Comparison of ENCODE assay signal across 8 cellular contexts in the genomic region with DNA sequence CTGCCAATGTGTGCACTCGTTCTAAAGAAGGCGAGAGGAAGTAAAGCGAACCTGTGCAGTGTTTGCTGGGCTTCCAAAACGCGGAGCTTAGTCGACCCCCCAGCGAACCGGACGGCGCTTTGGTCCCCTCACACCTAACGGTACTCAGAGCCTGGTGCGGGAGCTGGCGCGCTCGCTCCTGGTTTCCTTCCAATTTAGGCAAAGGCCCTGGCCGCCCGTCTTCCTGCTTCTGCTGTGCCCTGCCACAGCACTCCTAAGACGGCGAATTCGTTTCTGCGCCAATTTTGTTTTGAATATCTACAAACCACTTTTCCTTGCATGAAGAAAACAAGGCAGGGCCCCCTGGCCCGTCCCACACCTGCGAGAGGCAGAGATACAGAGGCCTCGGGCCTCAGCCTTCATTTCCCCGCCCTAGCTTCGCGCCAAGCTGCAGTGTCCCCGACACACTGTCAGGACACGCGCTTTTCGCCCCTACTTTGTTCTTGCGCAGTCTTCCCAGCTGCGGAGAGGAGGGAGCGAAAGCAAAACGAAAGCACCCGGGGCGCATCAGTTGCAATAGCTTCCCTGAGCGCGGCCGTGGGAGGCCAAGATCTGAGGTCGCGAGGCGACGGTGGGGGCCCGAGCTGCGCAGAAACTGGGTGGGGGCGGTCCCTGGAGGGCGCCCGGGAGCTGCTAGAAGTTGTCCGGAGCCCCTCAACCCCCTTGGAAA.
A peak's percentile ranks its signal among the peaks of the same experiment; 100 is the strongest.
DNase-seq lines count a peak whose midpoint lies in the region; ATAC-seq and TF ChIP-seq lines count a peak whose summit lies in the region.

No MANE protein-coding gene starts in this region.

- H3K27me3 ChIP-seq in Peyer's patch, result peaks cover 0 to 18% of the 10 kb centered on the region in 2 donors
- peaks cover 49% of the 10 kb centered on the region for H3K27me3 ChIP-seq in kidney epithelial cell (ENCODE audit: control insufficient read depth, insufficient read depth, low read length)

- TF ChIP-seq CTCF in AG10803 (conservative IDR thresholded peaks at IDR 0.05; ENCODE audit: low read length), result no peak
- TF ChIP-seq CTCF in Peyer's patch (IDR thresholded peaks at IDR 0.05), result no peak
- no peak for TF ChIP-seq CTCF in astrocyte of the spinal cord (IDR thresholded peaks at IDR 0.05; ENCODE audit: low read depth, low read length)
- peak; percentile 18 for TF ChIP-seq CTCF in kidney epithelial cell (IDR thresholded peaks at IDR 0.05; ENCODE audit: insufficient read depth, low read length, poor library complexity, severe bottlenecking)

- H3K36me3 ChIP-seq in Peyer's patch (no peaks in the 10 kb centered on the region), kidney epithelial cell (ENCODE audit: control insufficient read depth, insufficient read depth, low read length) (no peaks in the 10 kb centered on the region)

- ATAC-seq in GM18868 (IDR thresholded peaks at IDR 0.05; ENCODE audit: unreplicated experiment), result no peak

- H3K9me3 ChIP-seq in Peyer's patch, result peaks cover 0 to 1% (median 0%) of the 10 kb centered on the region in 4 donors

- TF ChIP-seq POLR2A in Peyer's patch (IDR thresholded peaks at IDR 0.05), result no peak

- H3K4me3 ChIP-seq in AG10803 (ENCODE audit: low read length) (peak overlapping the region; percentile 36), Peyer's patch (peak overlapping the region; percentile 37 to 93 (median 84)), astrocyte of the spinal cord (ENCODE audit: low read depth, low read length) (peak overlapping the region; percentile 35), kidney epithelial cell (ENCODE audit: low read depth, low read length) (peak overlapping the region; percentile 26)

- DNase-seq in AG10803 (ENCODE audit: low read depth) (peak; percentile 25), Peyer's patch (peak; percentile 65 to 83 (median 66)), astrocyte of the spinal cord (ENCODE audit: low read depth, low spot score) (peak; percentile 56), kidney epithelial cell (ENCODE audit: low read depth) (no peak), NCI-H1092 treated with DMSO at 0.1 percent for 48 hours (lab: John Stamatoyannopoulos, UW) (no peak), SW 1271 (lab: John Stamatoyannopoulos, UW) (no peak)
- peak; percentile 53 for DNase-seq in stimulated activated CD8-positive, alpha-beta memory T cell treated with anti-CD3 and anti-CD28 coated beads, Interleukin-12 subunit alpha, Interleukin-12 subunit beta, amount 100 ng/mL, for 4 hours (ENCODE audit: low read depth)

- peak overlapping the region; percentile 99 to 100 (median 100) for H3K27ac ChIP-seq in Peyer's patch

- in situ Hi-C loops in astrocyte of the spinal cord (cut with HindIII; ENCODE audit: low sequenced_read_pairs), result no loop called here

- peaks cover 10 to 53% (median 28%) of the 10 kb centered on the region in 4 donors for H3K4me1 ChIP-seq in Peyer's patch

Comparison
In these comparisons a context has a peak if more than half of its experiments do, and no peak if none do; other contexts are left out.
1. DNase-seq: peak in AG10803 (single experiment), Peyer's patch (3 of 3), astrocyte of the spinal cord (single experiment) and stimulated activated CD8-positive, alpha-beta memory T cell treated with anti-CD3 and anti-CD28 coated beads, Interleukin-12 subunit alpha, Interleukin-12 subunit beta, amount 100 ng/mL, for 4 hours (single experiment); none in kidney epithelial cell (single experiment), NCI-H1092 treated with DMSO at 0.1 percent for 48 hours (single experiment) and SW 1271 (0 of 2).
2. H3K4me3 ChIP-seq: peak in every context shown above with its lines; median percentile 84 in Peyer's patch; 36 in AG10803; 35 in astrocyte of the spinal cord; 26 in kidney epithelial cell.